Comparison of ENCODE assay signal across 8 cellular contexts in the genomic region with DNA sequence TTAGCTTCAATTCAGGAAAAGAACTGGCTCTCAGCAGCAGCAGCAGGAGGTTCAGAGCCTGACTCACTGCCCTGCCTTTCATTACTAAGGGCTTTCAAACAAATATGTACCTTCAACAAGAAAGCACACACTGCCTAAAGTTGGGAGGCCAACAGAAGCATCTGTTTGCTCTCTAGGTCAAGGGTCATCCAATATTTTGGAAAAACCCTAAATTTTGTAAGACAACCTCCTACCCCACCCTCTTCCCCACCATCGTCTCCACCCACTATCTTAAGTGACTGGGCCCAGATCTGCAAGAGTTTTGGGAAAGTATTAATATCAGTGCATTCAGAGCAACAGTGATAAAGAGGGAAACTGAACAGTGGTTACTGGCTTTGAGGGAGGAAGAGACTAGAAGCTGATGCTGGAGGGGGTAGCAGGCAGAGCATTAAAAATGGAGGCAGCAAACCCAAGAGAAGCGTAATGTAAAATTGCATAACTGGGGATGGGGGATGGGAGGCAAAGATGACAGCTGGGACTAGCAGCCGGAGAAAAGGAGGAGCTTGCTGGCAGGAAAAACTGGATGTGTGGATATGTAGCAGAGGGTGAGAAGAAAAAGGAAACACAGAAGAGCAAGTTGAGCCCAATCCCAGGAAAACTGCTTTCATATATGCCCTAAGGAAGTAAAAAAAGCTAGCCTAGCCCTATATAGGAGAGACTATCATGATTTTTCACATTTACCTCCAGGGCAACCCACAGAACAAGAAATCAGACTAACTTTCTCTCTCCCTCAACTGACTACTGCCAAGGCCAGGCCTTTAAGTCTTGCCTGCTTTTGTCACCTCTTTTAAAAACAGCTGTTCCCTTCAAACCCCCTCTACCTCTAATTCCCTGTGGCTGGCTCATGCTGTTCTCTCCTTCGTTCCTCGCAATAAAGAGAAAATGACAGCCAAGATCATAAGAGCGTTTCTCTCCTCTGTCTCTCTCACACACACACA. TPM values are rescaled to one million over a fixed set of nuclear protein-coding genes. Genes with fewer than 3 reads are reported as not detected.
DNase-seq lines count a peak whose midpoint lies in the region; TF ChIP-seq lines count a peak whose summit lies in the region.

No MANE protein-coding gene starts in this region.

- no peak overlapping the region for H2AFZ ChIP-seq in ACC112 (ENCODE audit: low read length, unreplicated experiment)

- no peaks in the 10 kb centered on the region for H3K9me3 Mint-ChIP-seq in mesothelial cell of epicardium

- no peaks in the 10 kb centered on the region for H3K36me3 ChIP-seq in ACC112 (ENCODE audit: insufficient read depth, low read length)

- no peaks in the 10 kb centered on the region for H3K27me3 ChIP-seq in ACC112 (ENCODE audit: insufficient read depth, low read length)

- peaks cover 28% of the 10 kb centered on the region for H3K4me1 Mint-ChIP-seq in mesothelial cell of epicardium

- no peak overlapping the region for H3K4me3 Mint-ChIP-seq in mesothelial cell of epicardium

- peak overlapping the region; percentile 63 for H3K27ac ChIP-seq in ACC112 (ENCODE audit: low read depth, low read length)

- H3K27me3 Mint-ChIP-seq in mesothelial cell of epicardium (ENCODE audit: low read depth) = no peaks in the 10 kb centered on the region

- no peak for TF ChIP-seq CTCF in choroid plexus epithelial cell (conservative IDR thresholded peaks at IDR 0.05; ENCODE audit: low read depth, low read length)
- no peak for TF ChIP-seq CTCF in mesothelial cell of epicardium (IDR thresholded peaks at IDR 0.05; ENCODE audit: unreplicated experiment)

- H3K27ac Mint-ChIP-seq in mesothelial cell of epicardium = no peak overlapping the region

- H3K36me3 Mint-ChIP-seq in mesothelial cell of epicardium = no peaks in the 10 kb centered on the region

- DNase-seq in NCI-H2171 (lab: John Stamatoyannopoulos, UW) (peak; percentile 73), choroid plexus epithelial cell (ENCODE audit: low read depth) (peak; percentile 66), lung microvascular endothelial cell (ENCODE audit: low read depth in 2 of 2) (peak; percentile 37 to 49), mesothelial cell of epicardium (ENCODE audit: low spot score in 2 of 2, unreplicated experiment in 2 of 2) (no peak), 8988T (no peak), COR-L47 (lab: John Stamatoyannopoulos, UW) (no peak)
- no peak for DNase-seq in activated CD8-positive, alpha-beta memory T cell treated with anti-CD3 and anti-CD28 coated beads, Interleukin-2, amount 50 U/mL, for 48 hours

- peak overlapping the region; percentile 29 for H3K4me3 ChIP-seq in ACC112 (ENCODE audit: low read depth, low read length)
- no peak overlapping the region for H3K4me3 ChIP-seq in choroid plexus epithelial cell (ENCODE audit: low read depth, low read length)

- H3K4me1 ChIP-seq in ACC112 (ENCODE audit: control insufficient read depth, insufficient read depth, low read length, unreplicated experiment) = peaks cover 52% of the 10 kb centered on the region

- H3K79me2 ChIP-seq in ACC112 (ENCODE audit: control insufficient read depth, insufficient read depth, low read length, unreplicated experiment) = peaks cover 92% of the 10 kb centered on the region

RNA-seq across cellular contexts. Expression of gene NPTN, which starts 31.5 kb away (rescaled TPM):
- total RNA-seq in lung microvascular endothelial cell (88.5 and 130 TPM in 2 replicates), mesothelial cell of epicardium (102 to 116 TPM (median 109 TPM) in 3 replicates)

Comparison
In these comparisons a context has a peak if more than half of its experiments do, and no peak if none do; other contexts are left out.
1. DNase-seq: peak in NCI-H2171 (single experiment), choroid plexus epithelial cell (single experiment) and lung microvascular endothelial cell (2 of 2); none in mesothelial cell of epicardium (0 of 2), 8988T (single experiment), activated CD8-positive, alpha-beta memory T cell treated with anti-CD3 and anti-CD28 coated beads, Interleukin-2, amount 50 U/mL, for 48 hours (single experiment) and COR-L47 (single experiment).